Comparison of ENCODE assay signal across 16 cellular contexts in the genomic region with DNA sequence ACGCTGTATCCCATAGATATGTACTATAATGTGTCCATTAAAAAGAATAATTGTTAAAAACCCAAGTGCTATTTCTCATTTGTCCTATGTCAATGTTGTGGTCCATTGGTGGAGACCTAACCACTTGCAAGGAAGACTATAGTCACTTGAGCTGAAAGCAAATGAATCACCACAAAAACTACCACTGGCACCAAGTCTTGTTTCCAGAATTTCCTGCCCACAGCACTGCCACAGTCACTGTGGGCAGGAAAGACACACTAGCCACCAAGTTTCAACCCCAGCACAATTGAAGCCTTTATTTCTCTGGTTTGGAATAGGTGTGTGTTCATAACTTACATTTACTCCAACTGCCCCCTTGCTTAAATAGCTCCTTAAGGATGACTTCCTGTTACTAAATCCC. TPM values are rescaled to one million over a fixed set of nuclear protein-coding genes. Genes with fewer than 3 reads are reported as not detected.
DNase-seq lines count a peak whose midpoint lies in the region; ATAC-seq and TF ChIP-seq lines count a peak whose summit lies in the region.
"Had no signal": no experiment of that assay in that cellular context is flagged by ENCODE, and none has a peak within 500 bp of the region (broad histone marks: within the 10 kb centered on the region; RNA-seq: fewer than 3 reads in every experiment).

No MANE protein-coding gene starts in this region.

- no peaks in the 10 kb centered on the region for H3K9me2 ChIP-seq in GM23338 (ENCODE audit: insufficient read depth)

- no peak overlapping the region for H3K4me3 ChIP-seq in GM23338

- no peak overlapping the region for H3K27ac ChIP-seq in GM23338 (ENCODE audit: low read depth)

- intact Hi-C loops in natural killer cell (cut with micrococcal nuclease): no loop called here
- intact Hi-C loops in cardiac septum (cut with DNase I): no loop called here

- H3F3A ChIP-seq in GM23338 (replicated peaks; ENCODE audit: low read depth): no peaks in the 10 kb centered on the region

- no peak overlapping the region for H2AFZ ChIP-seq in GM23338

- DNase-seq in natural killer cell treated with Interleukin-12 subunit alpha and Interleukin-12 subunit beta and Interleukin-15 and Interleukin-18, amount 100 ng/mL, for 72 hours (ENCODE audit: low spot score): no peak
- DNase-seq in natural killer cell: no peak
- DNase-seq in myocyte (ENCODE audit: low read depth): peak; percentile 59
- no peak for DNase-seq in GM23338 (ENCODE audit: low spot score)
- DNase-seq in cardiac septum (ENCODE audit: low spot score): no peak
- no peak for DNase-seq in activated gamma-delta T cell (lab: John Stamatoyannopoulos, UW)
- DNase-seq: ACHN; CD4-positive, alpha-beta memory T cell; DMS79 treated with DMSO at 0.1 percent for 48 hours; GF-D8; Karpas-422; NCI-H2081; NCI-H524; SIG-M5 had no signal

- no peaks in the 10 kb centered on the region; the same call in none of the 2 replicates for H4K20me1 ChIP-seq in GM23338 (replicated peaks; ENCODE audit: insufficient read depth)

- H3K4me3 Mint-ChIP-seq in natural killer cell treated with Interleukin-12 subunit alpha and Interleukin-12 subunit beta and Interleukin-15 and Interleukin-18, amount 100 ng/mL, for 72 hours: peak overlapping the region; percentile 9
- H3K4me3 Mint-ChIP-seq in natural killer cell (no peak overlapping the region), GM23338 (no peak overlapping the region)
- H3K4me3 Mint-ChIP-seq in activated T-helper 17 cell treated with anti-CD3 and anti-CD28 coated beads, Interleukin-2, amount 50 U/mL, for 72 hours: no peak overlapping the region
- H3K4me3 Mint-ChIP-seq: CD4-positive, alpha-beta memory T cell had no signal

- H3K9me3 Mint-ChIP-seq in natural killer cell treated with Interleukin-12 subunit alpha and Interleukin-12 subunit beta and Interleukin-15 and Interleukin-18, amount 100 ng/mL, for 72 hours: no peaks in the 10 kb centered on the region
- H3K9me3 Mint-ChIP-seq in natural killer cell (no peaks in the 10 kb centered on the region), GM23338 (peaks cover 3% of the 10 kb centered on the region; the same call in 2 of the 3 replicates)
- H3K9me3 Mint-ChIP-seq in activated T-helper 17 cell treated with anti-CD3 and anti-CD28 coated beads, Interleukin-2, amount 50 U/mL, for 72 hours: peaks cover 3% of the 10 kb centered on the region

- no peaks in the 10 kb centered on the region for H3K36me3 ChIP-seq in GM23338 (ENCODE audit: insufficient read depth)

- H3K27me3 Mint-ChIP-seq in natural killer cell treated with Interleukin-12 subunit alpha and Interleukin-12 subunit beta and Interleukin-15 and Interleukin-18, amount 100 ng/mL, for 72 hours: peaks cover 0 to 9% of the 10 kb centered on the region in 2 donors
- peaks cover 6 to 9% of the 10 kb centered on the region in 2 donors for H3K27me3 Mint-ChIP-seq in natural killer cell (ENCODE audit: low read depth in 2 of 2)
- peaks cover 5% of the 10 kb centered on the region for H3K27me3 Mint-ChIP-seq in activated T-helper 17 cell treated with anti-CD3 and anti-CD28 coated beads, Interleukin-2, amount 50 U/mL, for 72 hours
- peaks cover 5% of the 10 kb centered on the region for H3K27me3 Mint-ChIP-seq in GM23338 (ENCODE audit: insufficient read depth, low read depth, poor library complexity)

- TF ChIP-seq CTCF in natural killer cell (IDR thresholded peaks at IDR 0.05): no peak
- no peak for TF ChIP-seq CTCF in GM23338 (conservative IDR thresholded peaks at IDR 0.05; ENCODE audit: low read depth in 2 of 2)

- no peak overlapping the region for H3K27ac Mint-ChIP-seq in natural killer cell treated with Interleukin-12 subunit alpha and Interleukin-12 subunit beta and Interleukin-15 and Interleukin-18, amount 100 ng/mL, for 72 hours
- H3K27ac Mint-ChIP-seq in natural killer cell (no peak overlapping the region), GM23338 (no peak overlapping the region)
- H3K27ac Mint-ChIP-seq in activated T-helper 17 cell treated with anti-CD3 and anti-CD28 coated beads, Interleukin-2, amount 50 U/mL, for 72 hours: no peak overlapping the region
- H3K27ac Mint-ChIP-seq: CD4-positive, alpha-beta memory T cell had no signal

- no peaks in the 10 kb centered on the region for H3K36me3 Mint-ChIP-seq in natural killer cell treated with Interleukin-12 subunit alpha and Interleukin-12 subunit beta and Interleukin-15 and Interleukin-18, amount 100 ng/mL, for 72 hours
- H3K36me3 Mint-ChIP-seq in natural killer cell (no peaks in the 10 kb centered on the region), GM23338 (ENCODE audit: low read depth) (peaks cover 1% of the 10 kb centered on the region; the same call in 2 of the 3 replicates)
- H3K36me3 Mint-ChIP-seq in activated T-helper 17 cell treated with anti-CD3 and anti-CD28 coated beads, Interleukin-2, amount 50 U/mL, for 72 hours (ENCODE audit: low read depth): no peaks in the 10 kb centered on the region
- H3K36me3 Mint-ChIP-seq: CD4-positive, alpha-beta memory T cell had no signal

- peak; percentile 50 to 59 for ATAC-seq in natural killer cell treated with Interleukin-12 subunit alpha and Interleukin-12 subunit beta and Interleukin-15 and Interleukin-18, amount 100 ng/mL, for 72 hours
- ATAC-seq in natural killer cell (no peak), GM23338 (no peak)
- ATAC-seq in activated T-helper 17 cell treated with anti-CD3 and anti-CD28 coated beads, Interleukin-2, amount 50 U/mL, for 72 hours (replicated peaks): peak; percentile 82
- ATAC-seq: HepG2 had no signal

- no peak overlapping the region for H3K4me2 ChIP-seq in GM23338

- peaks cover 82% of the 10 kb centered on the region for H3K79me2 ChIP-seq in GM23338 (replicated peaks; ENCODE audit: insufficient read depth)

- peaks cover 4 to 11% of the 10 kb centered on the region in 2 donors for H3K4me1 Mint-ChIP-seq in natural killer cell treated with Interleukin-12 subunit alpha and Interleukin-12 subunit beta and Interleukin-15 and Interleukin-18, amount 100 ng/mL, for 72 hours (ENCODE audit: low read depth in 2 of 2)
- no peaks in the 10 kb centered on the region for H3K4me1 Mint-ChIP-seq in natural killer cell
- H3K4me1 Mint-ChIP-seq in activated T-helper 17 cell treated with anti-CD3 and anti-CD28 coated beads, Interleukin-2, amount 50 U/mL, for 72 hours: peaks cover 6% of the 10 kb centered on the region
- H3K4me1 Mint-ChIP-seq in GM23338: peaks cover 5% of the 10 kb centered on the region; the same call in 2 of the 3 replicates

- H3K4me1 ChIP-seq in GM23338 (ENCODE audit: insufficient read depth): no peaks in the 10 kb centered on the region

- H3K27me3 ChIP-seq in GM23338 (ENCODE audit: insufficient read depth): no peaks in the 10 kb centered on the region

TF ChIP-seq in GM23338, 12 proteins besides CTCF, POLR2A, EP300 and RAD21:
- no peak for TF ChIP-seq CREB1 (CRISPR knock-in tag; IDR thresholded peaks at IDR 0.05; ENCODE audit: low read depth)
- TF ChIP-seq ZNF331 (CRISPR knock-in tag; IDR thresholded peaks at IDR 0.05; ENCODE audit: low read depth): no peak
- TF ChIP-seq POLR2AphosphoS5 (IDR thresholded peaks at IDR 0.05; ENCODE audit: low read depth): no peak

RNA-seq across cellular contexts. Expression of a gene that starts 12.4 kb away (rescaled TPM):
- under 1 TPM; 0.57 to 0.98 TPM for total RNA-seq in natural killer cell treated with Interleukin-12 subunit alpha and Interleukin-12 subunit beta and Interleukin-15 and Interleukin-18, amount 100 ng/mL, for 72 hours
- total RNA-seq in natural killer cell: 1 to 10 TPM; 1.5 to 5.8 (median 3.8) TPM
- total RNA-seq in activated T-helper 17 cell treated with anti-CD3 and anti-CD28 coated beads, Interleukin-2, amount 50 U/mL, for 72 hours: 1 to 10 TPM; 1.1 to 1.9 TPM
- 28.7 and 31.9 TPM in 2 replicates for total RNA-seq in myocyte
- 28.4 TPM for polyA plus RNA-seq in myocyte (2012)
- total RNA-seq in GM23338 (2014; rRNA removed; shearing (Covaris generic)): 7.5 and 7.7 TPM in 2 replicates
- polyA plus RNA-seq in GM23338 (2016; fragmentation: Nextera tagmentation; extraction: Ambion mirVana): 5.0 and 5.1 TPM in 2 replicates
- 28.8 TPM for total RNA-seq in cardiac septum

Comparison
In these comparisons a context has a peak if more than half of its experiments do, and no peak if none do; other contexts are left out.
1. ATAC-seq: peak in natural killer cell treated with Interleukin-12 subunit alpha and Interleukin-12 subunit beta and Interleukin-15 and Interleukin-18, amount 100 ng/mL, for 72 hours (2 of 2) and activated T-helper 17 cell treated with anti-CD3 and anti-CD28 coated beads, Interleukin-2, amount 50 U/mL, for 72 hours (single experiment); none in natural killer cell (0 of 3) and GM23338 (single experiment).